Comparison of ENCODE assay signal across 6 cellular contexts in the genomic region with DNA sequence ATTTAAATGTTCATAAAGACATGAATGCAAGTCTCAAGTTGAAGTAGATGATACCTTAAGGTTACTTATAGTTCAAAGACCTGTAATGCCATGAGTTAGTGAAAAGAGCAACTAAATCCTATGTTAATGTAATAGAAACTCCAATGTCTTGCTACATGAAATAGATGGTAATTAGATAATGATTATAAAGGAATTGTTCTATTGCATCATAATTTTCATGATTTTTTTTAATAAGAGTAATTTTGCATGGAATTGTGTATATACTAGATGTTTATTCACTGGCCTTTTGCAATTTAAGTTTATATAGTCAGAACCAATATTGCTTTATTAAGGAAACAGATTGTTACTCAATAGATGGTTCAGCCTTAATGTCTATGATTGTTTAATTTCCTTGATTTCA.
"Had no signal": no experiment of that assay in that cellular context is flagged by ENCODE, and none has a peak within 500 bp of the region (broad histone marks: within the 10 kb centered on the region; RNA-seq: fewer than 3 reads in every experiment).

No MANE protein-coding gene starts in this region.

- H3K4me2 ChIP-seq: KMS-11 had no signal

- FAIRE-seq: HTR-8/SVneo had no signal

- DNase-seq: IMR-90, KBM-7, KG1 had no signal

- H3K9ac ChIP-seq: KMS-11 had no signal

- H3K27ac ChIP-seq: HL-60, KMS-11 had no signal
